ENCODE assay signal across 21 cellular contexts in the genomic region with DNA sequence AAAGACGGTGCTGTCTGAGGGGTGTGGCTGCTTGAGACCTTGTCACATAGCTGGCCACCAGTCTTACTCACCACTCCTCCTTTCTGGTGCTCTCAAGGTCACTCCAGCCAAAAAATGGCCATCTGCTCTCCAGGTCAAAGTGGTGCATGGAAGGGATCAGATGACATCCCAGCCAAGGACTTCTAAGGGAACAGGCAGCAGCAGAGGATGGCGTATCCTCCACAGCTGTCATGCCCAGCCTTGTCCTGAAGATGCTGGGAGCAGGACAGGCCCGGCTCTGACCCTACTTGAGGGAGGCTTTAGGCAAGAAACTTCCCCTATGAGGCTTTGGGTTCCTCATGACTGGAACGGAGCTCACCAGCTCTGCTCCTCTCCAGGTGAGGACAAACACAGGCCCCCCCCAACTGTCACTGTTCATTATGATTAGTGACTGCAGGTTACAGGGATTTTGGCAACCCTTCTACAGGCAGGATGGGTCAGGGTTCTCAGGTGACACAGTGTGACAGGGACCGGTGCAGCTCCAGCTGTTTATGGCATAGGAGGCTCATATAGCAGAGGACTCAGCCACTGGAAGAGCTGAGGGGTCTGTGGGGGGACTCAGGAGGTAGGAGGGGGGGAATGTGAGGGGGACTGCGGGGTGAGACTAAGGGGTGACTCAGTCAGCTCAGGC.
"Had no signal": no experiment of that assay in that cellular context is flagged by ENCODE, and none has a peak within 500 bp of the region (broad histone marks: within the 10 kb centered on the region; RNA-seq: fewer than 3 reads in every experiment).

No MANE protein-coding gene starts in this region.

- H3K36me3 ChIP-seq: left lung, right lobe of liver, spleen, upper lobe of right lung had no signal

- H3K4me3 Mint-ChIP-seq: activated CD4-positive, alpha-beta T cell treated with anti-CD3 and anti-CD28 coated beads, Interleukin-2, amount 10 ng/mL, durations not matched to agents 7 days and 5 days; activated CD8-positive, alpha-beta T cell treated with anti-CD3 and anti-CD28 coated beads, Interleukin-2, amount 10 ng/mL, durations not matched to agents 7 days and 5 days; activated naive CD4-positive, alpha-beta T cell treated with anti-CD3 and anti-CD28 coated beads for 36 hours; activated naive CD8-positive, alpha-beta T cell treated with anti-CD3 and anti-CD28 coated beads, Interleukin-2, amount 50 U/mL, for 24 hours; activated T-cell treated with anti-CD3 and anti-CD28 coated beads, Interleukin-2, amount 50 U/mL, for 24 hours; central memory CD8-positive, alpha-beta T cell; neural crest cell had no signal

- H3K4me3 ChIP-seq: coronary artery, left lung, right lobe of liver, spleen, upper lobe of right lung had no signal

- DNase-seq: activated CD4-positive, alpha-beta T cell treated with anti-CD3 and anti-CD28 coated beads, Interleukin-2, amount 10 ng/mL, durations not matched to agents 7 days and 5 days; activated CD4-positive, CD25-positive, alpha-beta regulatory T cell; activated CD8-positive, alpha-beta T cell treated with anti-CD3 and anti-CD28 coated beads, Interleukin-2, amount 10 ng/mL, durations not matched to agents 7 days and 5 days; activated naive CD4-positive, alpha-beta T cell treated with anti-CD3 and anti-CD28 coated beads for 36 hours; activated naive CD8-positive, alpha-beta T cell treated with anti-CD3 and anti-CD28 coated beads, Interleukin-2, amount 50 U/mL, for 24 hours; activated T-cell treated with anti-CD3 and anti-CD28 coated beads, Interleukin-2, amount 50 U/mL, for 24 hours; aorta; erythroblast; kidney; left lung; mammary epithelial cell; spleen; stimulated activated CD4-positive, alpha-beta T cell treated with anti-CD3 and anti-CD28 coated beads, Interleukin-4, amount 100 ng/mL, for 4 hours; stimulated activated naive CD4-positive, alpha-beta T cell; T1000; upper lobe of right lung had no signal

- ATAC-seq: activated CD8-positive, alpha-beta T cell treated with anti-CD3 and anti-CD28 coated beads, Interleukin-2, amount 10 ng/mL, durations not matched to agents 7 days and 5 days; activated naive CD8-positive, alpha-beta T cell treated with anti-CD3 and anti-CD28 coated beads, Interleukin-2, amount 50 U/mL, for 24 hours; left lung had no signal

- H3K27ac ChIP-seq: coronary artery, left lung, right lobe of liver, spleen, upper lobe of right lung had no signal

- H3K27me3 Mint-ChIP-seq: activated CD4-positive, alpha-beta T cell treated with anti-CD3 and anti-CD28 coated beads, Interleukin-2, amount 10 ng/mL, durations not matched to agents 7 days and 5 days; activated naive CD8-positive, alpha-beta T cell treated with anti-CD3 and anti-CD28 coated beads, Interleukin-2, amount 50 U/mL, for 24 hours; activated T-cell treated with anti-CD3 and anti-CD28 coated beads, Interleukin-2, amount 50 U/mL, for 24 hours; central memory CD8-positive, alpha-beta T cell had no signal

- H3K9me3 ChIP-seq: left lung, right lobe of liver, upper lobe of right lung had no signal

- H3K27me3 ChIP-seq: left lung, right lobe of liver, spleen, upper lobe of right lung had no signal

- H3K4me1 ChIP-seq: left lung, right lobe of liver had no signal

- H3K36me3 Mint-ChIP-seq: naive B cell had no signal

- H3K4me1 Mint-ChIP-seq: central memory CD8-positive, alpha-beta T cell had no signal

- H3K27ac Mint-ChIP-seq: activated CD4-positive, alpha-beta T cell treated with anti-CD3 and anti-CD28 coated beads, Interleukin-2, amount 10 ng/mL, durations not matched to agents 7 days and 5 days; activated CD8-positive, alpha-beta T cell treated with anti-CD3 and anti-CD28 coated beads, Interleukin-2, amount 10 ng/mL, durations not matched to agents 7 days and 5 days; activated naive CD4-positive, alpha-beta T cell treated with anti-CD3 and anti-CD28 coated beads for 36 hours; activated naive CD8-positive, alpha-beta T cell treated with anti-CD3 and anti-CD28 coated beads, Interleukin-2, amount 50 U/mL, for 24 hours; activated T-cell treated with anti-CD3 and anti-CD28 coated beads, Interleukin-2, amount 50 U/mL, for 24 hours had no signal

- H3K9me3 Mint-ChIP-seq: activated CD4-positive, alpha-beta T cell treated with anti-CD3 and anti-CD28 coated beads, Interleukin-2, amount 10 ng/mL, durations not matched to agents 7 days and 5 days; activated naive CD4-positive, alpha-beta T cell treated with anti-CD3 and anti-CD28 coated beads for 36 hours; activated naive CD8-positive, alpha-beta T cell treated with anti-CD3 and anti-CD28 coated beads, Interleukin-2, amount 50 U/mL, for 24 hours; activated T-cell treated with anti-CD3 and anti-CD28 coated beads, Interleukin-2, amount 50 U/mL, for 24 hours; central memory CD8-positive, alpha-beta T cell; neural crest cell had no signal
